ENCODE assay signal across 14 cellular contexts in genomic region chr2:13414907-13415306, GRCh38.
DNase-seq lines count a peak whose midpoint lies in the region; TF ChIP-seq lines count a peak whose summit lies in the region.
"Had no signal": no experiment of that assay in that cellular context is flagged by ENCODE, and none has a peak within 500 bp of the region (broad histone marks: within the 10 kb centered on the region; RNA-seq: fewer than 3 reads in every experiment).

No MANE protein-coding gene starts in this region.

- CTCF ChIA-PET in HEK293T (lab: Yijun Ruan, JAX) = no interaction called here
- CTCF ChIA-PET in A673 (lab: Charles Lee) = no interaction called here

- intact Hi-C loops in A673 (cut with micrococcal nuclease; ENCODE audit: unreplicated experiment) = loop anchor here (10.0 kb wide), 2 partner anchors 220 to 360 kb away; no protein-coding TSS in a partner anchor

- H3K36me3 ChIP-seq in A673 (ENCODE audit: insufficient read depth, low read length, poor library complexity, severe bottlenecking) = no peaks in the 10 kb centered on the region
- H3K36me3 ChIP-seq: HAP-1 had no signal

- no peaks in the 10 kb centered on the region for H3K27me3 ChIP-seq in A673 (replicated peaks; ENCODE audit: insufficient read depth, low read depth, low read length, poor library complexity)

- TF ChIP-seq CTCF in C4-2B (conservative IDR thresholded peaks at IDR 0.05) = peak; percentile 21; the same call in 1 of the 2 replicates
- no peak for TF ChIP-seq CTCF in A673 (conservative IDR thresholded peaks at IDR 0.05; ENCODE audit: low read depth, low read length)

- no peak overlapping the region for H3K4me3 ChIP-seq in A673 (ENCODE audit: low read depth, low read length, poor library complexity, severe bottlenecking)
- H3K4me3 ChIP-seq: HAP-1, PC-9 had no signal

- no peaks in the 10 kb centered on the region for H3K9me3 ChIP-seq in A673 (ENCODE audit: low read depth, low read length, poor library complexity, severe bottlenecking)
- H3K9me3 ChIP-seq: HAP-1 had no signal

- H3K4me1 ChIP-seq in A673 (ENCODE audit: insufficient read depth, low read length, poor library complexity, severe bottlenecking) = no peaks in the 10 kb centered on the region
- H3K4me1 ChIP-seq: HAP-1 had no signal

- POLR2A ChIA-PET in HEK293T (lab: Yijun Ruan, JAX) = no interaction called here
- POLR2A ChIA-PET in A673 (lab: Charles Lee; ENCODE audit: low non-redundant PET) = no interaction called here

- DNase-seq in ELR (ENCODE audit: low read depth) = peak; percentile 20
- peak; percentile 88 for DNase-seq in NCI-H69 (lab: John Stamatoyannopoulos, UW)
- peak; percentile 2 for DNase-seq in left kidney (ENCODE audit: low read depth, low spot score)
- DNase-seq in substantia nigra (lab: John Stamatoyannopoulos, UW) = no peak
- DNase-seq in HEK293T (ENCODE audit: extremely low spot score) = no peak
- DNase-seq in A673 (ENCODE audit: low spot score) = no peak
- DNase-seq: AML-193, GF-D8, IMR-90, PC-9, T-helper 17 cell had no signal

- no TSS peak for BruUV-seq in A673 (replicated peaks; lab: Mats Ljungman, UMichigan)

- H3K27ac ChIP-seq in C4-2B = no peak overlapping the region
- H3K27ac ChIP-seq in substantia nigra (ENCODE audit: low read depth, low read length, poor library complexity, severe bottlenecking) = no peak overlapping the region
- no peak overlapping the region for H3K27ac ChIP-seq in A673 (ENCODE audit: low read depth, low read length, poor library complexity, severe bottlenecking)
- H3K27ac ChIP-seq: PC-9, RWPE1 had no signal

TF ChIP-seq in HEK293T, 16 proteins besides CTCF, POLR2A, EP300 and RAD21:
- TF ChIP-seq ELF4 (IDR thresholded peaks at IDR 0.05) = no peak
- TF ChIP-seq FOXM1 (IDR thresholded peaks at IDR 0.05; ENCODE audit: borderline replicate concordance) = no peak
- TF ChIP-seq SUZ12 (IDR thresholded peaks at IDR 0.05) = no peak
- TF ChIP-seq LEF1 (IDR thresholded peaks at IDR 0.05; ENCODE audit: borderline replicate concordance) = no peak
TF ChIP-seq in HEK293T: peak in this region for 0.

Comparison
In these comparisons a context has a peak if more than half of its experiments do, and no peak if none do; other contexts are left out.
1. DNase-seq: peak in ELR (single experiment), NCI-H69 (single experiment) and left kidney (single experiment); none in substantia nigra (0 of 49), HEK293T (single experiment) and A673 (single experiment).